Comparison of ENCODE assay signal across 32 cellular contexts in genomic region chr16:55645986-55646385, GRCh38. TPM values are rescaled to one million over a fixed set of nuclear protein-coding genes. Genes with fewer than 3 reads are reported as not detected.
"Had no signal": no experiment of that assay in that cellular context is flagged by ENCODE, and none has a peak within 500 bp of the region (broad histone marks: within the 10 kb centered on the region; RNA-seq: fewer than 3 reads in every experiment).

No MANE protein-coding gene starts in this region.

- H3K27ac Mint-ChIP-seq: activated CD4-positive, alpha-beta memory T cell treated with anti-CD3 and anti-CD28 coated beads, Interleukin-2, amount 10 ng/mL, durations not matched to agents 7 days and 5 days; activated CD4-positive, alpha-beta T cell treated with anti-CD3 and anti-CD28 coated beads, Interleukin-2, amount 10 ng/mL, durations not matched to agents 7 days and 5 days; activated naive CD4-positive, alpha-beta T cell treated with anti-CD3 and anti-CD28 coated beads for 36 hours; activated naive CD4-positive, alpha-beta T cell treated with anti-CD3 and anti-CD28 coated beads, Interleukin-2, amount 50 U/mL, for 24 hours; activated naive CD8-positive, alpha-beta T cell treated with anti-CD3 and anti-CD28 coated beads for 36 hours; activated naive CD8-positive, alpha-beta T cell treated with anti-CD3 and anti-CD28 coated beads, Interleukin-2, amount 50 U/mL, for 24 hours; activated T-helper 1 cell treated with anti-CD3 and anti-CD28 coated beads, Interleukin-12 subunit alpha, Interleukin-12 subunit beta, Interleukin-2, Interleukin-4 antibody, amounts not matched to agents 30 ng/mL and 10 ng/mL and 1 ng/mL, durations not matched to agents 14 hours and 24 hours and 36 hours; activated T-helper 2 cell treated with anti-CD3 and anti-CD28 coated beads, Interferon-gamma antibody, Interleukin-2, Interleukin-4, amounts not matched to agents 10 μg/mL and 5 μg/mL and 100 μg/mL, durations not matched to agents 14 hours and 24 hours and 36 hours; brain had no signal

- H3K4me3 Mint-ChIP-seq: activated CD4-positive, alpha-beta memory T cell treated with anti-CD3 and anti-CD28 coated beads, Interleukin-2, amount 10 ng/mL, durations not matched to agents 7 days and 5 days; activated CD4-positive, alpha-beta T cell treated with anti-CD3 and anti-CD28 coated beads, Interleukin-2, amount 10 ng/mL, durations not matched to agents 7 days and 5 days; activated naive CD4-positive, alpha-beta T cell treated with anti-CD3 and anti-CD28 coated beads for 36 hours; activated naive CD4-positive, alpha-beta T cell treated with anti-CD3 and anti-CD28 coated beads, Interleukin-2, amount 50 U/mL, for 24 hours; activated naive CD8-positive, alpha-beta T cell treated with anti-CD3 and anti-CD28 coated beads for 36 hours; activated naive CD8-positive, alpha-beta T cell treated with anti-CD3 and anti-CD28 coated beads, Interleukin-2, amount 50 U/mL, for 24 hours; activated T-helper 1 cell treated with anti-CD3 and anti-CD28 coated beads, Interleukin-12 subunit alpha, Interleukin-12 subunit beta, Interleukin-2, Interleukin-4 antibody, amounts not matched to agents 30 ng/mL and 10 ng/mL and 1 ng/mL, durations not matched to agents 14 hours and 24 hours and 36 hours; brain; central memory CD8-positive, alpha-beta T cell had no signal

- ATAC-seq: activated naive CD8-positive, alpha-beta T cell treated with anti-CD3 and anti-CD28 coated beads, Interleukin-2, amount 50 U/mL, for 24 hours; esophagus mucosa; foreskin keratinocyte; gastrocnemius medialis; heart left ventricle had no signal

- DNase-seq: activated CD4-positive, alpha-beta memory T cell treated with anti-CD3 and anti-CD28 coated beads, Interleukin-2, amount 10 ng/mL, durations not matched to agents 7 days and 5 days; activated CD4-positive, alpha-beta T cell treated with anti-CD3 and anti-CD28 coated beads for 1 hour; activated CD4-positive, alpha-beta T cell treated with anti-CD3 and anti-CD28 coated beads for 4 hours; activated CD4-positive, alpha-beta T cell treated with anti-CD3 and anti-CD28 coated beads, Interleukin-2, amount 10 ng/mL, durations not matched to agents 7 days and 5 days; activated CD4-positive, alpha-beta T cell treated with anti-CD3 and anti-CD28 coated beads, Interleukin-2, amount 50 U/mL, for 4 hours; activated CD8-positive, alpha-beta memory T cell treated with anti-CD3 and anti-CD28 coated beads, Interleukin-2, amount 50 U/mL, for 4 hours; activated effector memory CD4-positive, alpha-beta T cell treated with anti-CD3 and anti-CD28 coated beads, Interleukin-2, amount 50 U/mL, for 16 hours; activated naive CD4-positive, alpha-beta T cell treated with anti-CD3 and anti-CD28 coated beads for 36 hours; activated naive CD8-positive, alpha-beta T cell treated with anti-CD3 and anti-CD28 coated beads for 36 hours; activated naive CD8-positive, alpha-beta T cell treated with anti-CD3 and anti-CD28 coated beads, Interleukin-2, amount 50 U/mL, for 24 hours; activated T-cell treated with anti-CD3 and anti-CD28 coated beads, Interleukin-2, amount 50 U/mL, for 1 hour; activated T-cell treated with anti-CD3 and anti-CD28 coated beads, Interleukin-2, amount 50 U/mL, for 48 hours; cortex of kidney; dermis blood vessel endothelial cell; effector CD8-positive, alpha-beta T cell; foreskin keratinocyte; gastrocnemius medialis; glutamatergic neuron; heart left ventricle; T-helper 2 cell had no signal

- H3K36me3 ChIP-seq: adrenal gland, ascending aorta, breast epithelium, cardiac muscle cell, gastrocnemius medialis, heart left ventricle had no signal

- H3K4me1 Mint-ChIP-seq: activated CD4-positive, alpha-beta memory T cell treated with anti-CD3 and anti-CD28 coated beads, Interleukin-2, amount 10 ng/mL, durations not matched to agents 7 days and 5 days; activated CD4-positive, alpha-beta T cell treated with anti-CD3 and anti-CD28 coated beads, Interleukin-2, amount 10 ng/mL, durations not matched to agents 7 days and 5 days; activated naive CD4-positive, alpha-beta T cell treated with anti-CD3 and anti-CD28 coated beads, Interleukin-2, amount 50 U/mL, for 24 hours; activated naive CD8-positive, alpha-beta T cell treated with anti-CD3 and anti-CD28 coated beads for 36 hours; activated naive CD8-positive, alpha-beta T cell treated with anti-CD3 and anti-CD28 coated beads, Interleukin-2, amount 50 U/mL, for 24 hours; brain; central memory CD8-positive, alpha-beta T cell had no signal

- H3K9me3 Mint-ChIP-seq: activated CD4-positive, alpha-beta memory T cell treated with anti-CD3 and anti-CD28 coated beads, Interleukin-2, amount 10 ng/mL, durations not matched to agents 7 days and 5 days; activated CD4-positive, alpha-beta T cell treated with anti-CD3 and anti-CD28 coated beads, Interleukin-2, amount 10 ng/mL, durations not matched to agents 7 days and 5 days; activated naive CD4-positive, alpha-beta T cell treated with anti-CD3 and anti-CD28 coated beads for 36 hours; activated naive CD4-positive, alpha-beta T cell treated with anti-CD3 and anti-CD28 coated beads, Interleukin-2, amount 50 U/mL, for 24 hours; activated naive CD8-positive, alpha-beta T cell treated with anti-CD3 and anti-CD28 coated beads, Interleukin-2, amount 50 U/mL, for 24 hours; activated T-helper 1 cell treated with anti-CD3 and anti-CD28 coated beads, Interleukin-12 subunit alpha, Interleukin-12 subunit beta, Interleukin-2, Interleukin-4 antibody, amounts not matched to agents 30 ng/mL and 10 ng/mL and 1 ng/mL, durations not matched to agents 14 hours and 24 hours and 36 hours; activated T-helper 2 cell treated with anti-CD3 and anti-CD28 coated beads, Interferon-gamma antibody, Interleukin-2, Interleukin-4, amounts not matched to agents 10 μg/mL and 5 μg/mL and 100 μg/mL, durations not matched to agents 14 hours and 24 hours and 36 hours; central memory CD8-positive, alpha-beta T cell had no signal

- H3K4me3 ChIP-seq: adrenal gland, ascending aorta, breast epithelium, cardiac muscle cell, gastrocnemius medialis, heart left ventricle had no signal

- H3K36me3 Mint-ChIP-seq: activated naive CD4-positive, alpha-beta T cell treated with anti-CD3 and anti-CD28 coated beads, Interleukin-2, amount 50 U/mL, for 24 hours; activated naive CD8-positive, alpha-beta T cell treated with anti-CD3 and anti-CD28 coated beads for 36 hours; brain had no signal

- H3K9me3 ChIP-seq: adrenal gland, ascending aorta, breast epithelium, gastrocnemius medialis, heart left ventricle had no signal

- H3K27me3 Mint-ChIP-seq: activated naive CD8-positive, alpha-beta T cell treated with anti-CD3 and anti-CD28 coated beads for 36 hours had no signal

- H3K27ac ChIP-seq: adrenal gland, ascending aorta, breast epithelium, cardiac muscle cell, foreskin keratinocyte, gastrocnemius medialis, heart left ventricle had no signal

- H3K27me3 ChIP-seq: adrenal gland, ascending aorta had no signal

- H3K4me1 ChIP-seq: adrenal gland, ascending aorta, breast epithelium, foreskin keratinocyte, gastrocnemius medialis, heart left ventricle had no signal

RNA-seq across cellular contexts. Expression of gene SLC6A2, which starts 9.8 kb away (rescaled TPM):
- total RNA-seq: activated CD4-positive, alpha-beta memory T cell treated with anti-CD3 and anti-CD28 coated beads, Interleukin-2, amount 10 ng/mL, durations not matched to agents 7 days and 5 days; activated CD4-positive, alpha-beta T cell treated with anti-CD3 and anti-CD28 coated beads, Interleukin-2, amount 10 ng/mL, durations not matched to agents 7 days and 5 days; activated naive CD4-positive, alpha-beta T cell treated with anti-CD3 and anti-CD28 coated beads for 36 hours; activated naive CD8-positive, alpha-beta T cell treated with anti-CD3 and anti-CD28 coated beads for 36 hours; activated T-helper 1 cell treated with anti-CD3 and anti-CD28 coated beads, Interleukin-12 subunit alpha, Interleukin-12 subunit beta, Interleukin-2, Interleukin-4 antibody, amounts not matched to agents 30 ng/mL and 10 ng/mL and 1 ng/mL, durations not matched to agents 14 hours and 24 hours and 36 hours; activated T-helper 2 cell treated with anti-CD3 and anti-CD28 coated beads, Interferon-gamma antibody, Interleukin-2, Interleukin-4, amounts not matched to agents 10 μg/mL and 5 μg/mL and 100 μg/mL, durations not matched to agents 14 hours and 24 hours and 36 hours; ascending aorta; dermis blood vessel endothelial cell; epithelial cell of proximal tubule; esophagus mucosa; gastrocnemius medialis; T-helper 1 cell treated with Interleukin-12 subunit alpha and Interleukin-12 subunit beta and Interleukin-4 antibody, amounts not matched to agents 30 ng/mL and 1 ng/mL, for 36 hours had no signal
- polyA plus RNA-seq: foreskin keratinocyte, heart left ventricle had no signal
